2 cellular contexts compared by ENCODE assay signal in the genomic region with DNA sequence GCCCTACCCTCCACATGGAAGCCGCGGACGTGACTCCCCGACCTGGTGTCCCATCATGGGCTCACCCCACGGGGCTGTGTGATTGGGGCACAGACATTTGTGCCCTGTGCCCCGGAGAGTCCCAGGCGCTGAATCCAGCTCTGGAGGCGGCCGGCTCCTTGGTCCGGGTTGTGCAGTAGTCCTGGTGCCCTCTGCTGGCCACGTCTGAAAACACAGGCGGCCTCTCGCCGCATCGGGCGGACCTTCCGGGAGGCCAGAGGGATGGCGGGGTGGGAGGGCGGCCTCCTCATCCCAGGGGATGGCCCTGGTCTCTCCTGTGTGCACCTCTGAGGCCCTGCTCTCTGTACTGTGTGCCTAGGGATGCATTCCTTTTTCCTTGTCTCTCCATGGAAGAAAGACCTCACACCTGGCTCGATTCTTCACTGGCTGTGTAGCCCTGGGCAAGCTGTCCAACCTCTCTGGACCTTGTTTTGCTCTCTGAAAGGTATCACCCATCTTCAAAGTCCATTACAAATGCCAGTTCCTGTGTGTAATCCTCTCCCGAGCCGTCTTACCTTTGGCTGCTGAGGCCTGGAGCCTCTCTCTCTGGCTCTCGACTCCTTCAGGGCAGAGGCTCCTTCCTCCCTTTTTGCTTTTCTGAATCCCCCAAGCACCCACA.
TF ChIP-seq lines count a peak whose summit lies in the region.

No MANE protein-coding gene starts in this region.

TF ChIP-seq in GM12891, 5 proteins besides CTCF, POLR2A, EP300 and RAD21:
- TF ChIP-seq POU2F2 (IDR thresholded peaks at IDR 0.05; ENCODE audit: low read depth, low read length): no peak
- TF ChIP-seq POLR2AphosphoS5 (IDR thresholded peaks at IDR 0.05; ENCODE audit: low read depth, low read length): no peak
- no peak for TF ChIP-seq SPI1 (IDR thresholded peaks at IDR 0.05; ENCODE audit: low read depth, low read length)
- no peak for TF ChIP-seq PAX5 (IDR thresholded peaks at IDR 0.05; ENCODE audit: insufficient read depth, low read length, severe bottlenecking)
- TF ChIP-seq TAF1 (IDR thresholded peaks at IDR 0.05; ENCODE audit: low read depth, low read length): no peak

TF ChIP-seq in endothelial cell of umbilical vein, 7 proteins besides CTCF, POLR2A, EP300 and RAD21:
- TF ChIP-seq JUN (IDR thresholded peaks at IDR 0.05; ENCODE audit: borderline replicate concordance, insufficient read depth, insufficient read length, low read depth) (no peak), POLR2AphosphoS5 (IDR thresholded peaks at IDR 0.05; ENCODE audit: insufficient read depth, low read depth, low read length) (no peak), GATA2 (IDR thresholded peaks at IDR 0.05; ENCODE audit: insufficient read depth, insufficient read length, low read depth, low read length) (no peak), MYC (IDR thresholded peaks at IDR 0.05; ENCODE audit: low read depth, low read length) (no peak), FOS (IDR thresholded peaks at IDR 0.05; ENCODE audit: borderline replicate concordance, insufficient read depth, low read length) (no peak), EZH2 (IDR thresholded peaks at IDR 0.05; ENCODE audit: borderline replicate concordance, low read depth, low read length, severe bottlenecking) (no peak)
